Comparison of ENCODE assay signal across 1 cellular context in genomic region chr16:4157376-4157825, GRCh38.
TF ChIP-seq lines count a peak whose summit lies in the region.

No MANE protein-coding gene starts in this region.

TF ChIP-seq in HepG2, 621 proteins besides CTCF, POLR2A, EP300 and RAD21 (continued from another document):
- TF ChIP-seq THRA (CRISPR knock-in tag; IDR thresholded peaks at IDR 0.05; ENCODE audit: borderline replicate concordance), result peak; percentile 37; the same call in 1 of the 2 replicates
- peak; percentile 48 for TF ChIP-seq TEAD3 (CRISPR knock-in tag; optimal IDR thresholded peaks at IDR 0.05; ENCODE audit: borderline replicate concordance)
- TF ChIP-seq, protein P1, sequence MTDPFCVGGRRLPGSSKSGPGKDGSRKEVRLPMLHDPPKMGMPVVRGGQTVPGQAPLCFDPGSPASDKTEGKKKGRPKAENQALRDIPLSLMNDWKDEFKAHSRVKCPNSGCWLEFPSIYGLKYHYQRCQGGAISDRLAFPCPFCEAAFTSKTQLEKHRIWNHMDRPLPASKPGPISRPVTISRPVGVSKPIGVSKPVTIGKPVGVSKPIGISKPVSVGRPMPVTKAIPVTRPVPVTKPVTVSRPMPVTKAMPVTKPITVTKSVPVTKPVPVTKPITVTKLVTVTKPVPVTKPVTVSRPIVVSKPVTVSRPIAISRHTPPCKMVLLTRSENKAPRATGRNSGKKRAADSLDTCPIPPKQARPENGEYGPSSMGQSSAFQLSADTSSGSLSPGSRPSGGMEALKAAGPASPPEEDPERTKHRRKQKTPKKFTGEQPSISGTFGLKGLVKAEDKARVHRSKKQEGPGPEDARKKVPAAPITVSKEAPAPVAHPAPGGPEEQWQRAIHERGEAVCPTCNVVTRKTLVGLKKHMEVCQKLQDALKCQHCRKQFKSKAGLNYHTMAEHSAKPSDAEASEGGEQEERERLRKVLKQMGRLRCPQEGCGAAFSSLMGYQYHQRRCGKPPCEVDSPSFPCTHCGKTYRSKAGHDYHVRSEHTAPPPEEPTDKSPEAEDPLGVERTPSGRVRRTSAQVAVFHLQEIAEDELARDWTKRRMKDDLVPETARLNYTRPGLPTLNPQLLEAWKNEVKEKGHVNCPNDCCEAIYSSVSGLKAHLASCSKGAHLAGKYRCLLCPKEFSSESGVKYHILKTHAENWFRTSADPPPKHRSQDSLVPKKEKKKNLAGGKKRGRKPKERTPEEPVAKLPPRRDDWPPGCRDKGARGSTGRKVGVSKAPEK (CRISPR knock-in tag; IDR thresholded peaks at IDR 0.05; ENCODE audit: borderline replicate concordance), result no peak
- 0 out of 2 replicates have a peak, but pooled peaks have one; percentile 58 for TF ChIP-seq ZNF430 (CRISPR knock-in tag; IDR thresholded peaks at IDR 0.05)
- TF ChIP-seq ESRRA (CRISPR knock-in tag; IDR thresholded peaks at IDR 0.05; ENCODE audit: low read depth), result peak; percentile 80; the same call in 1 of the 2 replicates
- TF ChIP-seq PPARG (CRISPR knock-in tag; conservative IDR thresholded peaks at IDR 0.05), result peak; percentile 76
- TF ChIP-seq PHF20 (CRISPR knock-in tag; IDR thresholded peaks at IDR 0.05), result no peak
- TF ChIP-seq ZNF501 (CRISPR knock-in tag; IDR thresholded peaks at IDR 0.05), result 0 out of 2 replicates have a peak, but pooled peaks have one; percentile 31
- peak; percentile 79 for TF ChIP-seq HDAC2 (CRISPR knock-in tag; IDR thresholded peaks at IDR 0.05)
- peak; percentile 56 for TF ChIP-seq ZGPAT (CRISPR knock-in tag; IDR thresholded peaks at IDR 0.05)
- peak; percentile 93 for TF ChIP-seq NCOR1 (IDR thresholded peaks at IDR 0.05; ENCODE audit: borderline replicate concordance, low read length)
- peak; percentile 89 for TF ChIP-seq PAXIP1 (CRISPR knock-in tag; conservative IDR thresholded peaks at IDR 0.05)
- peak; percentile 59 for TF ChIP-seq BCL6 (CRISPR knock-in tag; IDR thresholded peaks at IDR 0.05)
